Comparison of ENCODE assay signal across 8 cellular contexts in the genomic region with DNA sequence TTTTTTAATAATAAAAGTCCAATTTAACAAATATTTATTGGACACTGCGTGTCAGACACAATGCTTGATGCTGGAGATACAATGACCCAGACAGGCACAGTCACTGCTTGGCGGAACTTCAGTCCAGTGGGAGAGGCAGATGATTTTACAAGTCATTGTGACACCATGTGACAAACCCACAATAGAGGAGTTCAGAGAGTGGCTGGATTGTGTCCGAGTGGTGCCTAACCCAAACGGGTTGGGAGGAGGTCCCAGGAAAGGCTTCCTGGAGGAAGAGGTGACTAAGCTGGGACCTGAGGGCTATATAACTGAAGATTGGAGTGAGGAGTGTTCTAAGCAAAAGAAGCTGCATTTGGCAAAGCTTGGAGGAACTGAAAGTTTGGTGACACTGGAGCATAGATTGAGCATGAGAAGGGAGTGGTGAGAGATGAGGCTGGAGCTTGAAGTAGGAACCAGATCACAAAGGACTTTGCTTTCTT. TPM values are rescaled to one million over a fixed set of nuclear protein-coding genes. Genes with fewer than 3 reads are reported as not detected.
DNase-seq lines count a peak whose midpoint lies in the region; ATAC-seq and TF ChIP-seq lines count a peak whose summit lies in the region.

No MANE protein-coding gene starts in this region.

- DNase-seq in AG08395 (ENCODE audit: low spot score) (peak; percentile 66), T-helper 17 cell (no peak), hippocampal formation (lab: John Stamatoyannopoulos, UW) (peak; percentile 73 to 82), transverse colon (peak; percentile 74), NCI-H146 treated with DMSO at 0.1 percent for 48 hours (lab: John Stamatoyannopoulos, UW; ENCODE audit: unreplicated experiment) (no peak), NCI-H1048 (lab: John Stamatoyannopoulos, UW) (no peak)

- peaks cover 0 to 18% (median 12%) of the 10 kb centered on the region in 4 donors for H3K4me1 ChIP-seq in transverse colon

- TF ChIP-seq CTCF in transverse colon (IDR thresholded peaks at IDR 0.05): no peak

- ATAC-seq in GM21619 (IDR thresholded peaks at IDR 0.05; ENCODE audit: unreplicated experiment) (peak; percentile 58), T-helper 17 cell (no peak), SK-N-SH treated with all-trans-retinoic acid at 6 μM for 48 hours (no peak)

- no peaks in the 10 kb centered on the region for H3K36me3 ChIP-seq in transverse colon

- TF ChIP-seq EP300 in transverse colon (IDR thresholded peaks at IDR 0.05; ENCODE audit: low read depth): no peak

- H3K9me3 ChIP-seq in T-helper 17 cell (ENCODE audit: control insufficient read depth, low read length, poor library complexity, severe bottlenecking) (no peaks in the 10 kb centered on the region), transverse colon (no peaks in the 10 kb centered on the region)

- no peak overlapping the region for H3K4me3 ChIP-seq in transverse colon

- peak overlapping the region; percentile 87 for H3K27ac Mint-ChIP-seq in T-helper 17 cell

- no peaks in the 10 kb centered on the region for H3K27me3 Mint-ChIP-seq in T-helper 17 cell

- intact Hi-C loops in transverse colon (cut with DNase I; ENCODE audit: low total_unique reads): no loop called here

- H3K4me3 Mint-ChIP-seq in T-helper 17 cell: no peak overlapping the region

- H3K27me3 ChIP-seq in transverse colon: no peaks in the 10 kb centered on the region

- in situ Hi-C loops in transverse colon (cut with MboI; ENCODE audit: low pct_ligation_motif_present in 1 of 4, low pct_unique_long_range_greater_than_20kb in 1 of 4, low sequenced_read_pairs in 3 of 4): no loop called here

- peaks cover 49% of the 10 kb centered on the region for H3K4me1 Mint-ChIP-seq in T-helper 17 cell

- H3K36me3 Mint-ChIP-seq in T-helper 17 cell (ENCODE audit: low read depth): peaks cover 2% of the 10 kb centered on the region

- peak overlapping the region; percentile 29 to 69 (median 62) for H3K27ac ChIP-seq in transverse colon

- TF ChIP-seq POLR2A in transverse colon (IDR thresholded peaks at IDR 0.05): no peak

- WGBS in transverse colon (ENCODE audit: low coverage in 1 of 2), 2 donors: 27 to 39% methylated on average over 4 of the region's 4 CpGs

TF ChIP-seq in SK-N-SH treated with all-trans-retinoic acid at 6 μM for 48 hours, 23 proteins besides CTCF, POLR2A, EP300 and RAD21:
- TF ChIP-seq RARB (CRISPR knock-in tag; IDR thresholded peaks at IDR 0.05): no peak
- no peak for TF ChIP-seq ZNF8 (CRISPR knock-in tag; IDR thresholded peaks at IDR 0.05)
- TF ChIP-seq ZNF565 (CRISPR knock-in tag; conservative IDR thresholded peaks at IDR 0.05; ENCODE audit: low read depth): no peak
- TF ChIP-seq ISL1 (CRISPR knock-in tag; IDR thresholded peaks at IDR 0.05): no peak
- TF ChIP-seq ZFP30 (CRISPR knock-in tag; IDR thresholded peaks at IDR 0.05): no peak
- TF ChIP-seq, protein P1, sequence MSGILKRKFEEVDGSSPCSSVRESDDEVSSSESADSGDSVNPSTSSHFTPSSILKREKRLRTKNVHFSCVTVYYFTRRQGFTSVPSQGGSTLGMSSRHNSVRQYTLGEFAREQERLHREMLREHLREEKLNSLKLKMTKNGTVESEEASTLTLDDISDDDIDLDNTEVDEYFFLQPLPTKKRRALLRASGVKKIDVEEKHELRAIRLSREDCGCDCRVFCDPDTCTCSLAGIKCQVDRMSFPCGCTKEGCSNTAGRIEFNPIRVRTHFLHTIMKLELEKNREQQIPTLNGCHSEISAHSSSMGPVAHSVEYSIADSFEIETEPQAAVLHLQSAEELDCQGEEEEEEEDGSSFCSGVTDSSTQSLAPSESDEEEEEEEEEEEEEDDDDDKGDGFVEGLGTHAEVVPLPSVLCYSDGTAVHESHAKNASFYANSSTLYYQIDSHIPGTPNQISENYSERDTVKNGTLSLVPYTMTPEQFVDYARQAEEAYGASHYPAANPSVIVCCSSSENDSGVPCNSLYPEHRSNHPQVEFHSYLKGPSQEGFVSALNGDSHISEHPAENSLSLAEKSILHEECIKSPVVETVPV (CRISPR knock-in tag; IDR thresholded peaks at IDR 0.05): no peak
- TF ChIP-seq TOX (CRISPR knock-in tag; IDR thresholded peaks at IDR 0.05; ENCODE audit: borderline replicate concordance): no peak
- TF ChIP-seq, protein P2, sequence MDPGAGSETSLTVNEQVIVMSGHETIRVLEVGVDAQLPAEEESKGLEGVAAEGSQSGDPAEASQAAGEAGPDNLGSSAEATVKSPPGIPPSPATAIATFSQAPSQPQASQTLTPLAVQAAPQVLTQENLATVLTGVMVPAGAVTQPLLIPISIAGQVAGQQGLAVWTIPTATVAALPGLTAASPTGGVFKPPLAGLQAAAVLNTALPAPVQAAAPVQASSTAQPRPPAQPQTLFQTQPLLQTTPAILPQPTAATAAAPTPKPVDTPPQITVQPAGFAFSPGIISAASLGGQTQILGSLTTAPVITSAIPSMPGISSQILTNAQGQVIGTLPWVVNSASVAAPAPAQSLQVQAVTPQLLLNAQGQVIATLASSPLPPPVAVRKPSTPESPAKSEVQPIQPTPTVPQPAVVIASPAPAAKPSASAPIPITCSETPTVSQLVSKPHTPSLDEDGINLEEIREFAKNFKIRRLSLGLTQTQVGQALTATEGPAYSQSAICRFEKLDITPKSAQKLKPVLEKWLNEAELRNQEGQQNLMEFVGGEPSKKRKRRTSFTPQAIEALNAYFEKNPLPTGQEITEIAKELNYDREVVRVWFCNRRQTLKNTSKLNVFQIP (CRISPR knock-in tag; IDR thresholded peaks at IDR 0.05; ENCODE audit: borderline replicate concordance, low read depth): no peak
- no peak for TF ChIP-seq BACH2 (CRISPR knock-in tag; IDR thresholded peaks at IDR 0.05; ENCODE audit: borderline replicate concordance)
- TF ChIP-seq ZNF70 (CRISPR knock-in tag; IDR thresholded peaks at IDR 0.05): no peak
- TF ChIP-seq, protein P3, sequence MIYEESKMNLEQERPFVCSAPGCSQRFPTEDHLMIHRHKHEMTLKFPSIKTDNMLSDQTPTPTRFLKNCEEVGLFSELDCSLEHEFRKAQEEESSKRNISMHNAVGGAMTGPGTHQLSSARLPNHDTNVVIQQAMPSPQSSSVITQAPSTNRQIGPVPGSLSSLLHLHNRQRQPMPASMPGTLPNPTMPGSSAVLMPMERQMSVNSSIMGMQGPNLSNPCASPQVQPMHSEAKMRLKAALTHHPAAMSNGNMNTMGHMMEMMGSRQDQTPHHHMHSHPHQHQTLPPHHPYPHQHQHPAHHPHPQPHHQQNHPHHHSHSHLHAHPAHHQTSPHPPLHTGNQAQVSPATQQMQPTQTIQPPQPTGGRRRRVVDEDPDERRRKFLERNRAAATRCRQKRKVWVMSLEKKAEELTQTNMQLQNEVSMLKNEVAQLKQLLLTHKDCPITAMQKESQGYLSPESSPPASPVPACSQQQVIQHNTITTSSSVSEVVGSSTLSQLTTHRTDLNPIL (CRISPR knock-in tag; IDR thresholded peaks at IDR 0.05; ENCODE audit: low read depth): no peak
- TF ChIP-seq SNAI2 (CRISPR knock-in tag; IDR thresholded peaks at IDR 0.05): no peak
- TF ChIP-seq OSR1 (CRISPR knock-in tag; IDR thresholded peaks at IDR 0.05): no peak
- TF ChIP-seq TCF4 (CRISPR knock-in tag; IDR thresholded peaks at IDR 0.05; ENCODE audit: borderline replicate concordance): no peak
- TF ChIP-seq ARNTL (CRISPR knock-in tag; IDR thresholded peaks at IDR 0.05; ENCODE audit: borderline replicate concordance, low read depth): no peak

RNA-seq across cellular contexts. Expression of a gene that starts 41.4 kb away (rescaled TPM):
- total RNA-seq in T-helper 17 cell: 10 to 100 TPM; 76.0 to 84.4 TPM
- total RNA-seq in transverse colon: 10 to 100 TPM; 23.0 to 35.9 (median 24.1) TPM

Comparison
In these comparisons a context has a peak if more than half of its experiments do, and no peak if none do; other contexts are left out.
1. DNase-seq: peak in AG08395 (single experiment), hippocampal formation (2 of 2) and transverse colon (single experiment); none in T-helper 17 cell (0 of 3), NCI-H146 treated with DMSO at 0.1 percent for 48 hours (single experiment) and NCI-H1048 (single experiment).